In the genomic region with DNA sequence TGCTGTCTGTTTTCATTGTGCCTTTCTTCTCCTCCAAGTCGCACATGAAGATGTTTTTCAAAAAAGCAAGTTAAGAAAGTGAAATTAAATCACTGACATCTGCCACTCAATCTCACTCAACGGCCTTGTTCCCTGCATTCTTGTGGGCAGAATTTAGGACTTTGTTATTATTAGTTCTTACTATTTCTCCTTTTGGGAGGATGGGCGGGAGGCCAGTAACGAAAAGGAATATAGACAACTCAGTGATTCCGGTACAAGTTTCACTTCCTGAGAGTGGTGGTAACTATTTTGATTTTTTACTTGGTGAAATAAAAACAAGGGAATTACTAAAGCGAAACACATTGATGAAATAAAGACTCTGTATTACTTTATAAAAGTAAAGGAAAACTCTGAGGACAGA, we compare ENCODE assay signal across 1 cellular context.
TF ChIP-seq lines count a peak whose summit lies in the region.

No MANE protein-coding gene starts in this region.

TF ChIP-seq in GM12878, 131 proteins besides CTCF, POLR2A, EP300 and RAD21 (continued from another document):
- TF ChIP-seq, protein P1, sequence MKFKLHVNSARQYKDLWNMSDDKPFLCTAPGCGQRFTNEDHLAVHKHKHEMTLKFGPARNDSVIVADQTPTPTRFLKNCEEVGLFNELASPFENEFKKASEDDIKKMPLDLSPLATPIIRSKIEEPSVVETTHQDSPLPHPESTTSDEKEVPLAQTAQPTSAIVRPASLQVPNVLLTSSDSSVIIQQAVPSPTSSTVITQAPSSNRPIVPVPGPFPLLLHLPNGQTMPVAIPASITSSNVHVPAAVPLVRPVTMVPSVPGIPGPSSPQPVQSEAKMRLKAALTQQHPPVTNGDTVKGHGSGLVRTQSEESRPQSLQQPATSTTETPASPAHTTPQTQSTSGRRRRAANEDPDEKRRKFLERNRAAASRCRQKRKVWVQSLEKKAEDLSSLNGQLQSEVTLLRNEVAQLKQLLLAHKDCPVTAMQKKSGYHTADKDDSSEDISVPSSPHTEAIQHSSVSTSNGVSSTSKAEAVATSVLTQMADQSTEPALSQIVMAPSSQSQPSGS (IDR thresholded peaks at IDR 0.05; ENCODE audit: low read length) = no peak
TF ChIP-seq in GM12878: peak in this region for 1.
